Comparison of ENCODE assay signal across 14 cellular contexts in the genomic region with DNA sequence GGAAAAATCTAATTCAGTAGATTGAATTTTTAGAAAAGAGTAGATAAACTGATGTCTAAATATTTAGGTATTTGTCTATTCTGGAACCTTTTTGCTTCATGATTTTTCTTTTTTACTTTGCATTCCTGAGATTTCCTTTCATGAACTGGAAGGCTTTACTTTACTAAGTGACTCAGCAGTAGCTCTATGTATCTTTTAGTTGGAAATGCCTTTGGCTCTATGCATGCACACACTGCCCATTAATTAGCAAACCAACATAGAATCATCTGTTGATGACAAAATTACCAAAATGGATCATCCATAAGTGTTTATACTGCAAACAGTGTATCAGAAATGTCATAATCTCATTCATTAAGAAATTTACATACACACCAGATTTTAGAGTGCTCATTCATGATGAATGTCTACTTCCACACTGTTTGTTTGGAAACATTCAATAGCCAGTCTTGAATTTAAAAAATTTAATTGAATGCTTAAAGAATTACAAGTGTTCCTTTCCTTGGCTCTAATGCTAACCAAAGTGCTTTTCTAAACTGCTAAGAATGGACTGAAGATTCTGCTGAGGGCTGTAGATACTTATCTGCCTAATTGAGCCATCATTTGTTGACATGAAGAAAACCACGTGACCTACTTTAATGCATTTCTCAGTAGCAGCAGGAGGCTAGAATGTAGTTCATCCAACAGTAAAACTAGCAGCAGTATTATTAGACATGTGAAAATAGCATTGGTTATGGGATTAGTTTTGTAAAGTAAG.
A peak's percentile ranks its signal among the peaks of the same experiment; 100 is the strongest.
DNase-seq lines count a peak whose midpoint lies in the region; ATAC-seq, FAIRE-seq and TF ChIP-seq lines count a peak whose summit lies in the region.
"Had no signal": no experiment of that assay in that cellular context is flagged by ENCODE, and none has a peak within 500 bp of the region (broad histone marks: within the 10 kb centered on the region; RNA-seq: fewer than 3 reads in every experiment).

No MANE protein-coding gene starts in this region.

- no peak overlapping the region for H3K9ac ChIP-seq in keratinocyte (ENCODE audit: control insufficient read depth, extremely low read depth, insufficient read depth, low read length)

- FAIRE-seq in keratinocyte (lab: Jason Lieb, UNC): peak; percentile 46

- no peaks in the 10 kb centered on the region for H3K9me1 ChIP-seq in keratinocyte (ENCODE audit: control insufficient read depth, extremely low read depth, insufficient read depth, low read length)

- H3K27ac ChIP-seq in AG04450 (ENCODE audit: low read depth, low read length): no peak overlapping the region
- H3K27ac ChIP-seq in RWPE2 (ENCODE audit: poor library complexity, severe bottlenecking): peak overlapping the region; percentile 5
- no peak overlapping the region for H3K27ac ChIP-seq in keratinocyte (ENCODE audit: control insufficient read depth, insufficient read depth, low read length)
- H3K27ac ChIP-seq in caudate nucleus (ENCODE audit: low read depth, low read length): no peak overlapping the region
- H3K27ac ChIP-seq in dorsolateral prefrontal cortex: no peak overlapping the region

- POLR2A ChIA-PET in AG04450 (lab: Yijun Ruan, JAX): no interaction called here

- intact Hi-C loops in dorsolateral prefrontal cortex (cut with DNase I): no loop called here

- H3K4me1 ChIP-seq in HAP-1: peaks cover 13% of the 10 kb centered on the region
- H3K4me1 ChIP-seq in RWPE2 (ENCODE audit: insufficient read depth, poor library complexity, severe bottlenecking): no peaks in the 10 kb centered on the region
- peaks cover 3% of the 10 kb centered on the region for H3K4me1 ChIP-seq in keratinocyte (ENCODE audit: control insufficient read depth, extremely low read depth, insufficient read depth, low read length)

- DNase-seq in AG04450 (ENCODE audit: low read depth, low spot score) (peak; percentile 29), HAP-1 (ENCODE audit: low spot score in 2 of 2) (peak; percentile 14 to 70), RWPE2 (ENCODE audit: low spot score) (no peak), keratinocyte (ENCODE audit: low read depth, low spot score) (no peak), caudate nucleus (lab: John Stamatoyannopoulos, UW) (no peak), dorsolateral prefrontal cortex (no peak)
- no peak for DNase-seq in activated CD8-positive, alpha-beta memory T cell treated with anti-CD3 and anti-CD28 coated beads, Interleukin-2, amount 50 U/mL, for 4 hours
- no peak for DNase-seq in activated CD4-positive, alpha-beta T cell treated with anti-CD3 and anti-CD28 coated beads, Interleukin-2, amount 50 U/mL, for 48 hours
- DNase-seq: activated CD4-positive, alpha-beta T cell treated with anti-CD3 and anti-CD28 coated beads, Interleukin-2, amount 10 ng/mL, durations not matched to agents 24 days and 14 days; activated naive CD8-positive, alpha-beta T cell treated with anti-CD3 and anti-CD28 coated beads, Interleukin-2, amount 10 ng/mL, durations not matched to agents 7 days and 5 days; COR-L47 had no signal

- TF ChIP-seq CTCF in AG04450 (IDR thresholded peaks at IDR 0.05; ENCODE audit: low read depth, low read length) (no peak), RWPE2 (IDR thresholded peaks at IDR 0.05; ENCODE audit: poor library complexity, severe bottlenecking) (no peak), keratinocyte (optimal IDR thresholded peaks at IDR 0.05 in 1 of 3, IDR thresholded peaks at IDR 0.05 in 1 of 3, conservative IDR thresholded peaks at IDR 0.05 in 1 of 3; ENCODE audit: extremely low read depth in 1 of 3, insufficient read depth in 2 of 3, low read length in 3 of 3) (no peak), dorsolateral prefrontal cortex (IDR thresholded peaks at IDR 0.05 in 54 of 56, conservative IDR thresholded peaks at IDR 0.05 in 2 of 56; ENCODE audit: low read depth in 1 of 56, partially characterized antibody in 56 of 56) (no peak)

- H2AFZ ChIP-seq in keratinocyte (ENCODE audit: control insufficient read depth, low read length): no peak overlapping the region

- CTCF ChIA-PET in AG04450 (lab: Charles Lee): interaction anchor here (1.5 kb wide), 1 partner anchor 13 kb away, joined by 5 read pairs; no protein-coding TSS in a partner anchor

- no peaks in the 10 kb centered on the region for H4K20me1 ChIP-seq in keratinocyte (ENCODE audit: control insufficient read depth, extremely low read depth, insufficient read depth, low read length)

- H3K4me3 ChIP-seq in AG04450 (ENCODE audit: low read depth, low read length) (no peak overlapping the region), HAP-1 (no peak overlapping the region), RWPE2 (ENCODE audit: severe bottlenecking) (no peak overlapping the region), keratinocyte (ENCODE audit: control insufficient read depth in 2 of 3, extremely low read depth in 1 of 3, insufficient read depth in 2 of 3, low read depth in 1 of 3, low read length in 3 of 3) (no peak overlapping the region), dorsolateral prefrontal cortex (no peak overlapping the region)

- no peaks in the 10 kb centered on the region for H3K79me2 ChIP-seq in keratinocyte (ENCODE audit: control insufficient read depth, insufficient read depth, low read length)

- H3K9me3 ChIP-seq in AG04450 (ENCODE audit: control insufficient read depth, insufficient read depth, low read length) (no peaks in the 10 kb centered on the region), HAP-1 (no peaks in the 10 kb centered on the region), RWPE2 (ENCODE audit: severe bottlenecking) (no peaks in the 10 kb centered on the region), keratinocyte (ENCODE audit: control insufficient read depth, low read depth, low read length) (no peaks in the 10 kb centered on the region)

- dilution Hi-C loops in keratinocyte (cut with MboI; ENCODE audit: extremely low pct_ligation_motif_present, low sequenced_read_pairs): no loop called here

- H3K36me3 ChIP-seq in HAP-1 (replicated peaks): no peaks in the 10 kb centered on the region
- peaks cover 10% of the 10 kb centered on the region for H3K36me3 ChIP-seq in RWPE2 (ENCODE audit: low read depth)
- peaks cover 0 to 2% of the 10 kb centered on the region in 2 experiments for H3K36me3 ChIP-seq in keratinocyte (ENCODE audit: control insufficient read depth in 2 of 2, extremely low read depth in 1 of 2, insufficient read depth in 2 of 2, low read length in 2 of 2)

- in situ Hi-C loops in HAP-1 (cut with MboI; ENCODE audit: low sequenced_read_pairs): no loop called here

- no peak overlapping the region for H3K4me2 ChIP-seq in keratinocyte (ENCODE audit: control insufficient read depth, extremely low read depth, insufficient read depth, low read depth, low read length)

- H3K27me3 ChIP-seq in AG04450 (ENCODE audit: control insufficient read depth, insufficient read depth, low read length): no peaks in the 10 kb centered on the region
- H3K27me3 ChIP-seq in HAP-1 (ENCODE audit: low read depth): no peaks in the 10 kb centered on the region
- H3K27me3 ChIP-seq in RWPE2 (ENCODE audit: insufficient read depth, poor library complexity, severe bottlenecking): no peaks in the 10 kb centered on the region
- no peaks in the 10 kb centered on the region for H3K27me3 ChIP-seq in keratinocyte (ENCODE audit: control insufficient read depth, extremely low read depth, insufficient read depth, low read length)
- H3K27me3 ChIP-seq in dorsolateral prefrontal cortex: no peaks in the 10 kb centered on the region

- ATAC-seq in RWPE2 (ENCODE audit: low read depth): peak; percentile 44; the same call in 1 of the 3 replicates
- ATAC-seq: HCT116, Right ventricle myocardium inferior, sciatic nerve had no signal

Comparison
In these comparisons a context has a peak if more than half of its experiments do, and no peak if none do; other contexts are left out.
1. DNase-seq: peak in AG04450 (single experiment) and HAP-1 (2 of 2); none in RWPE2 (single experiment), keratinocyte (single experiment), activated CD8-positive, alpha-beta memory T cell treated with anti-CD3 and anti-CD28 coated beads, Interleukin-2, amount 50 U/mL, for 4 hours (single experiment), caudate nucleus (0 of 61), dorsolateral prefrontal cortex (0 of 10) and activated CD4-positive, alpha-beta T cell treated with anti-CD3 and anti-CD28 coated beads, Interleukin-2, amount 50 U/mL, for 48 hours (0 of 2).